ENCODE assay signal across 25 cellular contexts in genomic region chr9:3835393-3835792, GRCh38.
A peak's percentile ranks its signal among the peaks of the same experiment; 100 is the strongest.
DNase-seq lines count a peak whose midpoint lies in the region; ATAC-seq, FAIRE-seq and TF ChIP-seq lines count a peak whose summit lies in the region.
"Had no signal": no experiment of that assay in that cellular context is flagged by ENCODE, and none has a peak within 500 bp of the region (broad histone marks: within the 10 kb centered on the region; RNA-seq: fewer than 3 reads in every experiment).

No MANE protein-coding gene starts in this region.

- dilution Hi-C loops in endothelial cell of umbilical vein (cut with MboI; ENCODE audit: extremely low pct_ligation_motif_present, low sequenced_read_pairs): no loop called here

- no peak for TF ChIP-seq CTCF in Loucy (conservative IDR thresholded peaks at IDR 0.05; ENCODE audit: low read length)
- TF ChIP-seq CTCF in endothelial cell of umbilical vein (IDR thresholded peaks at IDR 0.05; ENCODE audit: extremely low read depth in 1 of 2, insufficient read depth in 1 of 2, low read depth in 1 of 2, low read length in 2 of 2): no peak
- TF ChIP-seq CTCF in esophagus squamous epithelium (IDR thresholded peaks at IDR 0.05): no peak
- no peak for TF ChIP-seq CTCF in osteoblast (IDR thresholded peaks at IDR 0.05; ENCODE audit: extremely low read depth, low read depth, low read length)

- peaks cover 15% of the 10 kb centered on the region for H3F3A ChIP-seq in Loucy (ENCODE audit: low read depth)

- no peak for FAIRE-seq in endothelial cell of umbilical vein (lab: Jason Lieb, UNC)
- FAIRE-seq: A204.1, GM12891, GM18507, H1 had no signal

- H4K20me1 ChIP-seq in Loucy (ENCODE audit: insufficient read depth, low read length, poor library complexity, severe bottlenecking): no peaks in the 10 kb centered on the region
- H4K20me1 ChIP-seq in endothelial cell of umbilical vein (replicated peaks; ENCODE audit: control insufficient read depth, extremely low read depth, insufficient read depth, low read length): no peaks in the 10 kb centered on the region
- no peaks in the 10 kb centered on the region for H4K20me1 ChIP-seq in osteoblast (ENCODE audit: insufficient read depth, low read length)
- H4K20me1 ChIP-seq: BLaER1 treated with 17β-estradiol and CSF1 and Interleukin-3, amounts not matched to agents 10 nM and 100 nM had no signal

- H3K4me3 ChIP-seq in Loucy (ENCODE audit: low read length, poor library complexity, severe bottlenecking): peak overlapping the region; percentile 33
- no peak overlapping the region for H3K4me3 ChIP-seq in endothelial cell of umbilical vein (replicated peaks in 1 of 3; ENCODE audit: insufficient read depth in 1 of 3, low read depth in 1 of 3, low read length in 3 of 3)
- H3K4me3 ChIP-seq in esophagus squamous epithelium: no peak overlapping the region
- no peak overlapping the region for H3K4me3 ChIP-seq in osteoblast (ENCODE audit: insufficient read depth, low read length)
- H3K4me3 ChIP-seq: BLaER1 treated with 17β-estradiol and CSF1 and Interleukin-3, amounts not matched to agents 10 nM and 100 nM; GM23248 had no signal

- H3K27ac ChIP-seq in endothelial cell of umbilical vein (ENCODE audit: insufficient read depth, low read depth, low read length) (no peak overlapping the region), esophagus squamous epithelium (peak overlapping the region in 3 of 4 donors; percentile 9 to 24 (median 19)), osteoblast (ENCODE audit: low read depth, low read length) (no peak overlapping the region)
- H3K27ac ChIP-seq: 22Rv1; BLaER1 treated with 17β-estradiol and CSF1 and Interleukin-3, amounts not matched to agents 10 nM and 100 nM; GM23248 had no signal

- peak overlapping the region; percentile 66 for H3K4me2 ChIP-seq in Loucy (ENCODE audit: low read depth, low read length, poor library complexity, severe bottlenecking)
- no peak overlapping the region for H3K4me2 ChIP-seq in endothelial cell of umbilical vein (ENCODE audit: insufficient read depth, low read length)
- no peak overlapping the region for H3K4me2 ChIP-seq in osteoblast (ENCODE audit: insufficient read depth, low read length)
- H3K4me2 ChIP-seq: BLaER1 treated with 17β-estradiol and CSF1 and Interleukin-3, amounts not matched to agents 10 nM and 100 nM had no signal

- DNase-seq in endothelial cell of umbilical vein (ENCODE audit: low read depth, low spot score) (peak; percentile 5), esophagus squamous epithelium (lab: John Stamatoyannopoulos, UW) (no peak), osteoblast (ENCODE audit: insufficient read length, low spot score, missing footprints) (peak; percentile 23), HEK293T (ENCODE audit: extremely low spot score) (no peak), CD1c-positive myeloid dendritic cell (ENCODE audit: extremely low spot score) (no peak)
- DNase-seq: ACHN; AML-193; BE2C; Calu3; CD4-positive, alpha-beta memory T cell; COR-L47; DMS53; DMS79 treated with DMSO at 0.1 percent for 48 hours; GF-D8; GM23248; H7; HCEC 1CT had no signal

- H2AFZ ChIP-seq in Loucy (ENCODE audit: low read length): no peak overlapping the region
- H2AFZ ChIP-seq in endothelial cell of umbilical vein (ENCODE audit: low read depth, low read length): no peak overlapping the region
- no peak overlapping the region for H2AFZ ChIP-seq in osteoblast (ENCODE audit: low read length)
- H2AFZ ChIP-seq: GM23248 had no signal

- H3K9ac ChIP-seq in Loucy (ENCODE audit: low read depth, low read length, poor library complexity, severe bottlenecking) (peak overlapping the region; percentile 74), endothelial cell of umbilical vein (replicated peaks; ENCODE audit: extremely low read depth, insufficient read depth, low read length) (no peak overlapping the region)
- H3K9ac ChIP-seq: BLaER1 treated with 17β-estradiol and CSF1 and Interleukin-3, amounts not matched to agents 10 nM and 100 nM; GM23248 had no signal

- no peaks in the 10 kb centered on the region for H3K27me3 ChIP-seq in Loucy (ENCODE audit: insufficient read depth, low read length, poor library complexity, severe bottlenecking)
- H3K27me3 ChIP-seq in endothelial cell of umbilical vein (ENCODE audit: control insufficient read depth in 2 of 2, insufficient read depth in 2 of 2, low read length in 2 of 2): no peaks in the 10 kb centered on the region
- no peaks in the 10 kb centered on the region for H3K27me3 ChIP-seq in esophagus squamous epithelium
- no peaks in the 10 kb centered on the region for H3K27me3 ChIP-seq in osteoblast (ENCODE audit: insufficient read depth, low read length)
- H3K27me3 ChIP-seq: BE2C; BLaER1 treated with 17β-estradiol and CSF1 and Interleukin-3, amounts not matched to agents 10 nM and 100 nM had no signal

- ATAC-seq in HG02884 (IDR thresholded peaks at IDR 0.05; ENCODE audit: unreplicated experiment): no peak

- H3K9me2 ChIP-seq in Loucy (replicated peaks; ENCODE audit: low read depth, low read length): no peaks in the 10 kb centered on the region

- H3K4me1 ChIP-seq in Loucy (ENCODE audit: insufficient read depth, low read length, poor library complexity, severe bottlenecking): peaks cover 61% of the 10 kb centered on the region
- no peaks in the 10 kb centered on the region for H3K4me1 ChIP-seq in endothelial cell of umbilical vein (ENCODE audit: control insufficient read depth, extremely low read depth, insufficient read depth, low read length)
- H3K4me1 ChIP-seq in esophagus squamous epithelium: peaks cover 0 to 29% (median 0%) of the 10 kb centered on the region in 3 donors
- H3K4me1 ChIP-seq in osteoblast (ENCODE audit: insufficient read depth, low read length): no peaks in the 10 kb centered on the region
- H3K4me1 ChIP-seq: BE2C had no signal

- H3K79me2 ChIP-seq in Loucy (ENCODE audit: insufficient read depth, low read length) (no peaks in the 10 kb centered on the region), endothelial cell of umbilical vein (ENCODE audit: control insufficient read depth, insufficient read depth, low read length) (no peaks in the 10 kb centered on the region), osteoblast (ENCODE audit: insufficient read depth, low read length) (no peaks in the 10 kb centered on the region)

- TF ChIP-seq POLR2A in endothelial cell of umbilical vein (IDR thresholded peaks at IDR 0.05; ENCODE audit: low read depth, low read length) (no peak), esophagus squamous epithelium (IDR thresholded peaks at IDR 0.05) (no peak)

- POLR2A ChIA-PET in endothelial cell of umbilical vein (lab: Charles Lee): no interaction called here
- POLR2A ChIA-PET in HEK293T (lab: Yijun Ruan, JAX): no interaction called here

- H3K9me3 ChIP-seq in Loucy (ENCODE audit: insufficient read depth, low read depth, low read length) (no peaks in the 10 kb centered on the region), endothelial cell of umbilical vein (replicated peaks; ENCODE audit: control insufficient read depth, insufficient read depth, low read length) (no peaks in the 10 kb centered on the region), esophagus squamous epithelium (no peaks in the 10 kb centered on the region), osteoblast (ENCODE audit: low read depth, low read length) (no peaks in the 10 kb centered on the region)
- H3K9me3 ChIP-seq: BE2C had no signal

- BruUV-seq in endothelial cell of umbilical vein (replicated peaks; lab: Mats Ljungman, UMichigan): no TSS peak

- intact Hi-C loops in endothelial cell of umbilical vein (cut with micrococcal nuclease) (no loop called here), esophagus squamous epithelium (cut with DNase I) (no loop called here)

- H3K9me1 ChIP-seq in endothelial cell of umbilical vein (replicated peaks; ENCODE audit: control insufficient read depth, extremely low read depth, insufficient read depth, low read length): no peaks in the 10 kb centered on the region

- H3K36me3 ChIP-seq in Loucy (ENCODE audit: insufficient read depth, low read length) (no peaks in the 10 kb centered on the region), endothelial cell of umbilical vein (ENCODE audit: control insufficient read depth in 2 of 2, extremely low read depth in 1 of 2, insufficient read depth in 2 of 2, low read length in 2 of 2) (no peaks in the 10 kb centered on the region), esophagus squamous epithelium (no peaks in the 10 kb centered on the region), osteoblast (ENCODE audit: insufficient read depth, low read length) (no peaks in the 10 kb centered on the region)
- H3K36me3 ChIP-seq: BE2C; BLaER1 treated with 17β-estradiol and CSF1 and Interleukin-3, amounts not matched to agents 10 nM and 100 nM had no signal

- CTCF ChIA-PET in endothelial cell of umbilical vein (lab: Charles Lee) (no interaction called here), HEK293T (lab: Yijun Ruan, JAX) (no interaction called here)

TF ChIP-seq in endothelial cell of umbilical vein, 7 proteins besides CTCF, POLR2A, EP300 and RAD21 (continues in another document):
- no peak for TF ChIP-seq MYC (IDR thresholded peaks at IDR 0.05; ENCODE audit: low read depth, low read length)
- TF ChIP-seq, protein P1, sequence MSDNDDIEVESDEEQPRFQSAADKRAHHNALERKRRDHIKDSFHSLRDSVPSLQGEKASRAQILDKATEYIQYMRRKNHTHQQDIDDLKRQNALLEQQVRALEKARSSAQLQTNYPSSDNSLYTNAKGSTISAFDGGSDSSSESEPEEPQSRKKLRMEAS (IDR thresholded peaks at IDR 0.05; ENCODE audit: insufficient read depth, insufficient read length): no peak
- TF ChIP-seq GATA2 (IDR thresholded peaks at IDR 0.05; ENCODE audit: insufficient read depth, insufficient read length, low read depth, low read length): no peak
- no peak for TF ChIP-seq POLR2AphosphoS5 (IDR thresholded peaks at IDR 0.05; ENCODE audit: insufficient read depth, low read depth, low read length)
- TF ChIP-seq JUN (IDR thresholded peaks at IDR 0.05; ENCODE audit: borderline replicate concordance, insufficient read depth, insufficient read length, low read depth): no peak
- no peak for TF ChIP-seq FOS (IDR thresholded peaks at IDR 0.05; ENCODE audit: borderline replicate concordance, insufficient read depth, low read length)

TF ChIP-seq in HEK293T, 16 proteins besides CTCF, POLR2A, EP300 and RAD21 (continues in another document):
- TF ChIP-seq FOXK2 (IDR thresholded peaks at IDR 0.05) (no peak), ELF4 (IDR thresholded peaks at IDR 0.05) (no peak), SUZ12 (IDR thresholded peaks at IDR 0.05) (no peak), L3MBTL2 (conservative IDR thresholded peaks at IDR 0.05) (no peak), SP1 (IDR thresholded peaks at IDR 0.05) (no peak), PKNOX1 (IDR thresholded peaks at IDR 0.05) (no peak), FOXM1 (IDR thresholded peaks at IDR 0.05; ENCODE audit: borderline replicate concordance) (no peak)

Comparison
In these comparisons a context has a peak if more than half of its experiments do, and no peak if none do; other contexts are left out.
1. DNase-seq: peak in endothelial cell of umbilical vein (single experiment) and osteoblast (single experiment); none in esophagus squamous epithelium (single experiment), HEK293T (single experiment) and CD1c-positive myeloid dendritic cell (single experiment).
2. H3K27ac ChIP-seq: peak in esophagus squamous epithelium (3 of 4); none in endothelial cell of umbilical vein (single experiment) and osteoblast (single experiment).